Comparison of ENCODE assay signal across 9 cellular contexts in the genomic region with DNA sequence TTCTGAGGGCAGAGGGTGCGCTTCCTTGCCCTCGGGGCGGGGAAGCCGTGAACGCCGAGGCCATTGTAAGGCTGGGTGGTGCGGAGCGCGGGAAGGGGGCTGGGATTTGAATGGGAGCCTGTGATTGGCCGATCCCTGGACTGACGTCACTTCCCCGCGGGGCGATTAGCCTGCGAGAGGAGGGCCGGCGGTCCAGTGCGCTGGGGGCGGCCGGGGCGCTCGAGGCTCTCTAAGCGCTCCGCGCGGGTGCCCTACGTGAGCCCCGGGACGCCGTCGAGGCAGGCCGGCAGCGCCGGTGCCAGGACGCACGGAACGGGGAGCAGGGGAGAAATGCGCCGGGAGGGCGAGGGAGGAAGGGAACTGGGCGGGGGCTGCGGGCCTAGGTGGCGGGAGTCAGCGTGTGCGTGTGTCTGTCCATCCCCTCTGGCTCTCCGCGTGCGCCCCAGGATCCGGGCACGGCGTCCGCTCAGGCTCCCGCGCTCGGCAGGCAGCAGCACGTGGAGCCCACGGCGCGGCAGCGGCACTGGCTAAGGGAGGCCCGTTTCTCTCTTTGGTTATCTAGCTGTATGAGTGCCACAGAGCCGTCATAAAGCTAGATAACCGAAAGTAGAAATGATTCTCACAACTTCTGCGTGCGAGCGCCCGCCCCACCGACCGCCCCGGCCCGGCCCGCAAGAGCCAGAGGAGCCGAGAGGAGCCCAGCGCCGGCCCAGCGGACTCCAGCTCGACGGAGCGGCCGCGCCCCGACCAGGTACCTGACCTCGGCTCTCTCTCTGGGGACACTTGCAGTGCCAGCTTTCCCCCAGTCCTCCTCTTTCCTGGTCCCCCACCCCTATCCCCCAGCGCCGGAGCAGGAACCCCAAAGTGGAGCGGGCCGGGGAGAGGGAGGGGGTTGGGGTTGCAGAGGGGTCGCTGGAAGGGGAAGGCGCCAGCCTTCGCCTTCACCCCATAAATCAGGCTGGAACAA. TPM values are rescaled to one million over a fixed set of nuclear protein-coding genes. Genes with fewer than 3 reads are reported as not detected.
DNase-seq lines count a peak whose midpoint lies in the region; ATAC-seq lines count a peak whose summit lies in the region.
"Had no signal": no experiment of that assay in that cellular context is flagged by ENCODE, and none has a peak within 500 bp of the region (broad histone marks: within the 10 kb centered on the region; RNA-seq: fewer than 3 reads in every experiment).

No MANE protein-coding gene starts in this region.

- peak overlapping the region in 1 of 9 donors; percentile 13 for H3K27ac Mint-ChIP-seq in naive thymus-derived CD4-positive, alpha-beta T cell

- in situ Hi-C loops in Caki2 (cut with HindIII; ENCODE audit: low pct_unique_long_range_greater_than_20kb, low sequenced_read_pairs) = no loop called here

- DNase-seq in Caki2 (ENCODE audit: low read depth) (peak; percentile 82), NCI-H1048 (lab: John Stamatoyannopoulos, UW) (peak; percentile 70), adipocyte (ENCODE audit: low read depth) (peak; percentile 11), NCI-H446 (lab: John Stamatoyannopoulos, UW) (no peak), NCI-H2171 treated with DMSO at 0.1 percent for 48 hours (lab: John Stamatoyannopoulos, UW) (no peak)
- DNase-seq in naive thymus-derived CD4-positive, alpha-beta T cell = no peak

- H3K9ac ChIP-seq in adipocyte (ENCODE audit: low read length) = no peak overlapping the region

- H3K4me3 ChIP-seq in adipocyte (ENCODE audit: low read length) = no peak overlapping the region
- no peak overlapping the region for H3K4me3 ChIP-seq in naive thymus-derived CD4-positive, alpha-beta T cell (ENCODE audit: low read length)

- H3K4me3 Mint-ChIP-seq in naive thymus-derived CD4-positive, alpha-beta T cell = peak overlapping the region in 8 of 10 donors; percentile 9 to 72 (median 48)

- peaks cover 0 to 5% (median 0%) of the 10 kb centered on the region in 11 donors for H3K9me3 Mint-ChIP-seq in naive thymus-derived CD4-positive, alpha-beta T cell

- no peak overlapping the region for H3K27ac ChIP-seq in naive thymus-derived CD4-positive, alpha-beta T cell (ENCODE audit: low read depth, low read length)
- H3K27ac ChIP-seq: skin epidermis had no signal

- H3K36me3 Mint-ChIP-seq in naive thymus-derived CD4-positive, alpha-beta T cell = peaks cover 0 to 6% (median 0%) of the 10 kb centered on the region in 5 donors

- H3K27me3 Mint-ChIP-seq in naive thymus-derived CD4-positive, alpha-beta T cell = peaks cover 66 to 90% (median 70%) of the 10 kb centered on the region in 5 donors

- ATAC-seq in naive thymus-derived CD4-positive, alpha-beta T cell = peak; percentile 18
- ATAC-seq in HG02610 (IDR thresholded peaks at IDR 0.05; ENCODE audit: unreplicated experiment) (no peak), HG02885 (IDR thresholded peaks at IDR 0.05; ENCODE audit: poor library complexity, unreplicated experiment) (no peak)

- intact Hi-C loops in naive thymus-derived CD4-positive, alpha-beta T cell (cut with micrococcal nuclease) = no loop called here

- H3K27me3 ChIP-seq in adipocyte (replicated peaks; ENCODE audit: control insufficient read depth, insufficient read depth, low read length) = peaks cover 86% of the 10 kb centered on the region
- peaks cover 0 to 8% of the 10 kb centered on the region in 2 donors for H3K27me3 ChIP-seq in naive thymus-derived CD4-positive, alpha-beta T cell (ENCODE audit: control insufficient read depth in 2 of 2, insufficient read depth in 2 of 2, low read length in 2 of 2)

- no peaks in the 10 kb centered on the region for H3K9me3 ChIP-seq in adipocyte (ENCODE audit: control insufficient read depth, low read length)
- H3K9me3 ChIP-seq in naive thymus-derived CD4-positive, alpha-beta T cell (ENCODE audit: control insufficient read depth in 2 of 3, low read length in 3 of 3) = no peaks in the 10 kb centered on the region

- no peaks in the 10 kb centered on the region for H3K36me3 ChIP-seq in adipocyte (ENCODE audit: control insufficient read depth, insufficient read depth, low read length, severe bottlenecking)
- no peaks in the 10 kb centered on the region for H3K36me3 ChIP-seq in naive thymus-derived CD4-positive, alpha-beta T cell (ENCODE audit: control insufficient read depth in 2 of 3, insufficient read depth in 3 of 3, low read length in 3 of 3)

- POLR2A ChIA-PET in naive thymus-derived CD4-positive, alpha-beta T cell (lab: Charles Lee) = interaction anchor here (0.6 kb wide), 1 partner anchor 487 kb away, joined by 3 read pairs; no protein-coding TSS in a partner anchor

- CTCF ChIA-PET in naive thymus-derived CD4-positive, alpha-beta T cell (lab: Charles Lee) = interaction anchor here (1.0 kb wide), 1 partner anchor 9 kb away, joined by 5 read pairs; no protein-coding TSS in a partner anchor

- peaks cover 5% of the 10 kb centered on the region for H3K4me1 ChIP-seq in adipocyte (ENCODE audit: control insufficient read depth, insufficient read depth, low read length)
- no peaks in the 10 kb centered on the region for H3K4me1 ChIP-seq in naive thymus-derived CD4-positive, alpha-beta T cell (ENCODE audit: control insufficient read depth in 2 of 2, insufficient read depth in 2 of 2, low read length in 2 of 2)

- H3K4me1 Mint-ChIP-seq in naive thymus-derived CD4-positive, alpha-beta T cell = peaks cover 6 to 32% (median 22%) of the 10 kb centered on the region in 7 donors

RNA-seq across cellular contexts. Expression of gene POLG, which starts 33.1 kb away (rescaled TPM):
- total RNA-seq in Caki2 (2014; rRNA removed; shearing (Covaris generic); ENCODE audit: low replicate concordance) = 59.6 and 69.7 TPM in 2 replicates
- 100 to 1,000 TPM; 121 to 136 (median 129) TPM for total RNA-seq in naive thymus-derived CD4-positive, alpha-beta T cell
- 10 to 100 TPM; 24.0 to 61.3 TPM for polyA plus RNA-seq in naive thymus-derived CD4-positive, alpha-beta T cell

Comparison
In these comparisons a context has a peak if more than half of its experiments do, and no peak if none do; other contexts are left out.
1. DNase-seq: peak in Caki2 (single experiment), NCI-H1048 (single experiment) and adipocyte (single experiment); none in naive thymus-derived CD4-positive, alpha-beta T cell (0 of 9), NCI-H446 (0 of 2) and NCI-H2171 treated with DMSO at 0.1 percent for 48 hours (single experiment).